Comparison of ENCODE assay signal across 13 cellular contexts in genomic region chr1:88612299-88612698, GRCh38.
"Had no signal": no experiment of that assay in that cellular context is flagged by ENCODE, and none has a peak within 500 bp of the region (broad histone marks: within the 10 kb centered on the region; RNA-seq: fewer than 3 reads in every experiment).

No MANE protein-coding gene starts in this region.

- H3K4me1 ChIP-seq: breast epithelium, left lung, parathyroid adenoma, stomach had no signal

- DNase-seq: activated CD4-positive, alpha-beta T cell treated with anti-CD3 and anti-CD28 coated beads for 36 hours; activated CD8-positive, alpha-beta memory T cell treated with anti-CD3 and anti-CD28 coated beads, Interleukin-2, amount 50 U/mL, for 48 hours; activated CD8-positive, alpha-beta T cell treated with anti-CD3 and anti-CD28 coated beads for 36 hours; activated naive CD8-positive, alpha-beta T cell treated with anti-CD3 and anti-CD28 coated beads, Interleukin-2, amount 10 ng/mL, durations not matched to agents 7 days and 5 days; aorta; esophagus squamous epithelium; foreskin fibroblast; stimulated activated CD4-positive, alpha-beta T cell treated with anti-CD3 and anti-CD28 coated beads, Interleukin-4, amount 100 ng/mL, for 4 hours; stomach had no signal

- H3K27ac ChIP-seq: breast epithelium, esophagus squamous epithelium, left lung, parathyroid adenoma, WERI-Rb-1 had no signal

- H3K36me3 ChIP-seq: breast epithelium, esophagus squamous epithelium, left lung, stomach, WERI-Rb-1 had no signal

- H3K9ac ChIP-seq: parathyroid adenoma had no signal

- ATAC-seq: activated CD4-positive, alpha-beta T cell treated with anti-CD3 and anti-CD28 coated beads for 36 hours; activated CD8-positive, alpha-beta T cell treated with anti-CD3 and anti-CD28 coated beads for 36 hours had no signal

- H3K9me3 ChIP-seq: breast epithelium, esophagus squamous epithelium, left lung had no signal

- H3K27me3 ChIP-seq: breast epithelium, esophagus squamous epithelium, left lung, stomach had no signal

- H3K4me3 ChIP-seq: breast epithelium, esophagus squamous epithelium, left lung, stomach had no signal
